8 cellular contexts compared by ENCODE assay signal in the genomic region with DNA sequence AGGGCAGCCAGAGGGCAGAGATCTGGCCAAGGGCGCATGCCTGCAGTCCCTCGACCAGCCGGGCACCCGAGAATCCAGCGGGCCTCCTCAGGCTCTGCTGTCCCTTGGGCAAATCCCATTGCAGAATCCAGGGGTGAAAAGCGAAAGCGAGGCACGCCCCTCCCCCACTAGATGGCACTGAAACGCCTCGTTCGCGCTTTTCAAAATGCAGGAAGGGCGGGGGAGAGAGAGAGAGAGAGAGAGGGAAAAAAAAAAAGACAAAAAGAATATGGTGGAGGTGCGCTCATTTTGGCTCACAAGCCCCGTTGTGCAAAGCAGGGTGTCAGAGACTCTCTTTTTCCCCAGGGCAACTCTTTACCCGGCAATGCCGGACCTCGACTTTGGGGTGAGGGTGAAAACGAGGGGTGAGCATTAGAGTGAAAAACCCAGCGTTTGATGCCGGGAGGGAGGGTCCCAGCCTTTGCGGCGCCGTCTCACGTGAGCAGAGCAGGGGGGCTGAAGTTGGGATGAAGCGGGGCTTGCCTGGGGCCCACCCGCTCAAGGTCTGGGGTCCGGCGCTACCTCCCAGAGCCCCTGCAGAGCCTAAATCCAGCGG. TPM values are rescaled to one million over a fixed set of nuclear protein-coding genes. Genes with fewer than 3 reads are reported as not detected.
DNase-seq lines count a peak whose midpoint lies in the region; ATAC-seq, FAIRE-seq and TF ChIP-seq lines count a peak whose summit lies in the region.

No MANE protein-coding gene starts in this region.

- no peaks in the 10 kb centered on the region for H3K27me3 Mint-ChIP-seq in activated naive CD4-positive, alpha-beta T cell treated with anti-CD3 and anti-CD28 coated beads, Interleukin-2, amount 10 ng/mL, durations not matched to agents 7 days and 5 days
- peaks cover 11% of the 10 kb centered on the region for H3K27me3 Mint-ChIP-seq in glutamatergic neuron (ENCODE audit: unreplicated experiment)

- H3K27ac ChIP-seq in 22Rv1 (peak overlapping the region; percentile 91), pancreas (no peak overlapping the region)

- FAIRE-seq in pancreas (lab: Jason Lieb, UNC): no peak

- no peaks in the 10 kb centered on the region for H3K9me3 ChIP-seq in pancreas

- WGBS in pancreas, 2 donors: 3 to 4% methylated on average over 30 of the region's 30 CpGs

- peaks cover 2% of the 10 kb centered on the region for H3K36me3 Mint-ChIP-seq in activated naive CD4-positive, alpha-beta T cell treated with anti-CD3 and anti-CD28 coated beads, Interleukin-2, amount 10 ng/mL, durations not matched to agents 7 days and 5 days
- H3K36me3 Mint-ChIP-seq in glutamatergic neuron (ENCODE audit: unreplicated experiment): no peaks in the 10 kb centered on the region

- H3K4me3 ChIP-seq in H7 (ENCODE audit: insufficient read depth, low read depth, low read length) (peak overlapping the region; percentile 71), pancreas (peak overlapping the region in 2 of 4 donors; percentile 55 to 58)

- H3K27me3 ChIP-seq in H7 (ENCODE audit: control insufficient read depth, insufficient read depth, low read length) (peaks cover 51% of the 10 kb centered on the region), pancreas (peaks cover 0 to 3% (median 0%) of the 10 kb centered on the region in 4 donors)

- no peaks in the 10 kb centered on the region for H3K36me3 ChIP-seq in H7 (replicated peaks; ENCODE audit: control insufficient read depth, insufficient read depth, low read length)
- no peaks in the 10 kb centered on the region for H3K36me3 ChIP-seq in pancreas

- DNase-seq in H7 (peak; percentile 84), NCI-H748 treated with DMSO at 0.1 percent for 48 hours (lab: John Stamatoyannopoulos, UW) (peak; percentile 79), glutamatergic neuron (peak; percentile 84), pancreas (peak; percentile 26 to 69 (median 30))
- DNase-seq in activated naive CD4-positive, alpha-beta T cell treated with anti-CD3 and anti-CD28 coated beads, Interleukin-2, amount 10 ng/mL, durations not matched to agents 7 days and 5 days: peak; percentile 78

- H3K4me1 ChIP-seq in pancreas: peaks cover 0 to 12% (median 7%) of the 10 kb centered on the region in 3 donors

- peak overlapping the region; percentile 68 for H3K4me3 Mint-ChIP-seq in activated naive CD4-positive, alpha-beta T cell treated with anti-CD3 and anti-CD28 coated beads, Interleukin-2, amount 10 ng/mL, durations not matched to agents 7 days and 5 days
- peak overlapping the region; percentile 95 for H3K4me3 Mint-ChIP-seq in glutamatergic neuron (ENCODE audit: unreplicated experiment)

- peak in 3 of 4 donors; percentile 10 to 58 (median 19) for ATAC-seq in pancreas
- no peak for ATAC-seq in GM21526 (IDR thresholded peaks at IDR 0.05; ENCODE audit: low FRiP score, unreplicated experiment)
- ATAC-seq in GM18498 (IDR thresholded peaks at IDR 0.05; ENCODE audit: unreplicated experiment): no peak

- TF ChIP-seq CTCF in 22Rv1 (IDR thresholded peaks at IDR 0.05) (peak; percentile 79), glutamatergic neuron (IDR thresholded peaks at IDR 0.05; ENCODE audit: partially characterized antibody, unreplicated experiment) (peak; percentile 19), pancreas (IDR thresholded peaks at IDR 0.05) (no peak)

- H3K9me3 Mint-ChIP-seq in activated naive CD4-positive, alpha-beta T cell treated with anti-CD3 and anti-CD28 coated beads, Interleukin-2, amount 10 ng/mL, durations not matched to agents 7 days and 5 days: no peaks in the 10 kb centered on the region
- H3K9me3 Mint-ChIP-seq in glutamatergic neuron (ENCODE audit: unreplicated experiment): peaks cover 19% of the 10 kb centered on the region

- intact Hi-C loops in pancreas (cut with DNase I): no loop called here

- CTCF ChIA-PET in activated naive CD4-positive, alpha-beta T cell treated with anti-CD3 and anti-CD28 coated beads, Interleukin-2, amount 10 ng/mL, durations not matched to agents 7 days and 5 days (lab: Charles Lee): interaction anchor here (0.6 to 2.0 kb wide), 4 partner anchors 10 to 1425 kb away, joined by 3 to 8 read pairs (median 5); no protein-coding TSS in a partner anchor

- peaks cover 26% of the 10 kb centered on the region for H3K4me1 Mint-ChIP-seq in activated naive CD4-positive, alpha-beta T cell treated with anti-CD3 and anti-CD28 coated beads, Interleukin-2, amount 10 ng/mL, durations not matched to agents 7 days and 5 days
- peaks cover 5% of the 10 kb centered on the region for H3K4me1 Mint-ChIP-seq in glutamatergic neuron (ENCODE audit: low read depth, unreplicated experiment)

- H3K27ac Mint-ChIP-seq in activated naive CD4-positive, alpha-beta T cell treated with anti-CD3 and anti-CD28 coated beads, Interleukin-2, amount 10 ng/mL, durations not matched to agents 7 days and 5 days: peak overlapping the region; percentile 45
- peak overlapping the region; percentile 75 for H3K27ac Mint-ChIP-seq in glutamatergic neuron (ENCODE audit: unreplicated experiment)

RNA-seq across cellular contexts. Expression of gene TMEM178B, which starts 2.5 kb away (rescaled TPM):
- 1.1 and 1.4 TPM in 2 replicates for total RNA-seq in H7 (2014; rRNA removed; shearing (Covaris generic))
- total RNA-seq in glutamatergic neuron (ENCODE audit: unreplicated experiment) (49.8 TPM), pancreas (1 to 10 TPM; 1.4 to 3.0 (median 2.2) TPM)
- 1 to 10 TPM in 1 of 2 donors, under 1 TPM in 1; 0.42 to 2.2 TPM for polyA plus RNA-seq in pancreas

RNA-seq across cellular contexts. Expression of gene MRPS33, which starts 56.6 kb away (rescaled TPM):
- 51.0 and 61.0 TPM in 2 replicates for total RNA-seq in H7 (2014; rRNA removed; shearing (Covaris generic))
- total RNA-seq in glutamatergic neuron (ENCODE audit: unreplicated experiment) (33.9 TPM), pancreas (10 to 100 TPM; 19.6 to 36.5 (median 28.3) TPM)
- polyA plus RNA-seq in pancreas: 10 to 100 TPM; 27.5 to 44.9 TPM

Comparison
In these comparisons a context has a peak if more than half of its experiments do, and no peak if none do; other contexts are left out.
1. CTCF ChIP-seq: peak in 22Rv1 (single experiment) and glutamatergic neuron (single experiment); none in pancreas (0 of 4).
2. DNase-seq: peak in every context shown above with its lines; median percentile 84 in H7; 84 in glutamatergic neuron; 79 in NCI-H748 treated with DMSO at 0.1 percent for 48 hours; 78 in activated naive CD4-positive, alpha-beta T cell treated with anti-CD3 and anti-CD28 coated beads, Interleukin-2, amount 10 ng/mL, durations not matched to agents 7 days and 5 days; 30 in pancreas.
3. ATAC-seq: peak in pancreas (3 of 4); none in GM21526 (single experiment) and GM18498 (single experiment).
4. RNA of gene TMEM178B, which starts 2.5 kb away (total RNA-seq): 49.8 TPM in glutamatergic neuron (single experiment); 1.4 to 3.0 TPM in pancreas and 1.1 to 1.4 TPM in H7; every median in the first group is over 10 times any median in the second.